In genomic region chr11:74923125-74923524, GRCh38 we compare ENCODE assay signal across 23 cellular contexts. TPM values are rescaled to one million over a fixed set of nuclear protein-coding genes. Genes with fewer than 3 reads are reported as not detected.
A peak's percentile ranks its signal among the peaks of the same experiment; 100 is the strongest.
DNase-seq lines count a peak whose midpoint lies in the region; ATAC-seq, FAIRE-seq and TF ChIP-seq lines count a peak whose summit lies in the region.
"Had no signal": no experiment of that assay in that cellular context is flagged by ENCODE, and none has a peak within 500 bp of the region (broad histone marks: within the 10 kb centered on the region; RNA-seq: fewer than 3 reads in every experiment).

No MANE protein-coding gene starts in this region.

- H3K27me3 Mint-ChIP-seq in osteocyte (ENCODE audit: unreplicated experiment) (no peaks in the 10 kb centered on the region), type B pancreatic cell (no peaks in the 10 kb centered on the region)
- H3K27me3 Mint-ChIP-seq: CD4-positive, CD25-positive, alpha-beta regulatory T cell; CD8-positive, alpha-beta memory T cell had no signal

- FAIRE-seq in bronchial epithelial cell (lab: Jason Lieb, UNC), result no peak
- FAIRE-seq: GM12878, GM19239, H54 had no signal

- peaks cover 28% of the 10 kb centered on the region for H3K36me3 Mint-ChIP-seq in osteocyte (ENCODE audit: unreplicated experiment)
- peaks cover 30% of the 10 kb centered on the region for H3K36me3 Mint-ChIP-seq in type B pancreatic cell

- H3K4me1 Mint-ChIP-seq in osteocyte (ENCODE audit: unreplicated experiment), result no peaks in the 10 kb centered on the region
- peaks cover 16% of the 10 kb centered on the region for H3K4me1 Mint-ChIP-seq in type B pancreatic cell (ENCODE audit: unreplicated experiment)
- H3K4me1 Mint-ChIP-seq: GM23338 had no signal

- H3K36me3 ChIP-seq in bronchial epithelial cell (ENCODE audit: control insufficient read depth, insufficient read depth, low read length), result peaks cover 7% of the 10 kb centered on the region

- H3K4me3 ChIP-seq in AG10803 (ENCODE audit: low read length) (no peak overlapping the region), bronchial epithelial cell (ENCODE audit: low read depth, low read length) (no peak overlapping the region)
- H3K4me3 ChIP-seq: GM12878, GM23338 had no signal

- DNase-seq in AG10803 (ENCODE audit: low read depth) (peak; percentile 63), bronchial epithelial cell (ENCODE audit: low read depth) (peak; percentile 51), fibroblast of gingiva (ENCODE audit: low read depth) (peak; percentile 66), osteocyte (ENCODE audit: extremely low spot score, unreplicated experiment) (peak; percentile 8), NAMALWA (ENCODE audit: low spot score) (no peak), type B pancreatic cell (ENCODE audit: extremely low spot score, unreplicated experiment) (no peak)
- DNase-seq: 8988T; BE2C; C1 segment of cervical spinal cord; CD4-positive, CD25-positive, alpha-beta regulatory T cell; CD8-positive, alpha-beta memory T cell; COR-L47; DMS 273 treated with DMSO at 0.1 percent for 48 hours; DMS53; DND-41; EL; HCEC 1CT had no signal

- H3K4me3 Mint-ChIP-seq in osteocyte (ENCODE audit: unreplicated experiment) (no peak overlapping the region), type B pancreatic cell (no peak overlapping the region)
- H3K4me3 Mint-ChIP-seq: CD4-positive, CD25-positive, alpha-beta regulatory T cell; CD8-positive, alpha-beta memory T cell; GM23338 had no signal

- TF ChIP-seq CTCF in AG10803 (conservative IDR thresholded peaks at IDR 0.05; ENCODE audit: low read length), result no peak
- no peak for TF ChIP-seq CTCF in bronchial epithelial cell (IDR thresholded peaks at IDR 0.05; ENCODE audit: insufficient read depth, low read length, severe bottlenecking)
- TF ChIP-seq CTCF in osteocyte (IDR thresholded peaks at IDR 0.05), result no peak
- TF ChIP-seq CTCF in type B pancreatic cell (conservative IDR thresholded peaks at IDR 0.05), result no peak

- no peaks in the 10 kb centered on the region for H3K27me3 ChIP-seq in bronchial epithelial cell (ENCODE audit: control insufficient read depth, insufficient read depth, low read length)
- H3K27me3 ChIP-seq: BE2C had no signal

- no peaks in the 10 kb centered on the region for H3K9me3 Mint-ChIP-seq in osteocyte (ENCODE audit: unreplicated experiment)
- H3K9me3 Mint-ChIP-seq in type B pancreatic cell, result no peaks in the 10 kb centered on the region
- H3K9me3 Mint-ChIP-seq: CD4-positive, CD25-positive, alpha-beta regulatory T cell; CD8-positive, alpha-beta memory T cell; GM23338 had no signal

- ATAC-seq in HG03039 (IDR thresholded peaks at IDR 0.05; ENCODE audit: unreplicated experiment) (no peak), HG03439 (IDR thresholded peaks at IDR 0.05; ENCODE audit: unreplicated experiment) (no peak)
- ATAC-seq: GM12878, GM23338 had no signal

- no peak overlapping the region for H3K27ac Mint-ChIP-seq in osteocyte (ENCODE audit: unreplicated experiment)
- no peak overlapping the region for H3K27ac Mint-ChIP-seq in type B pancreatic cell
- H3K27ac Mint-ChIP-seq: GM23338 had no signal

RNA-seq across cellular contexts. Expression of gene XRRA1, which starts 25.8 kb away (rescaled TPM):
- total RNA-seq in bronchial epithelial cell (8.1 and 10.8 TPM in 2 replicates), osteocyte (12.1 and 16.1 TPM in 2 replicates), type B pancreatic cell (ENCODE audit: low replicate concordance) (5.1 and 8.8 TPM in 2 replicates)

RNA-seq across cellular contexts. Expression of gene SPCS2, which starts 25.9 kb away (rescaled TPM):
- total RNA-seq in bronchial epithelial cell (14.7 and 29.8 TPM in 2 replicates), osteocyte (153 and 155 TPM in 2 replicates), type B pancreatic cell (ENCODE audit: low replicate concordance) (161 and 190 TPM in 2 replicates)

Comparison
In these comparisons a context has a peak if more than half of its experiments do, and no peak if none do; other contexts are left out.
1. DNase-seq: peak in AG10803 (single experiment), bronchial epithelial cell (single experiment), fibroblast of gingiva (single experiment) and osteocyte (single experiment); none in NAMALWA (single experiment) and type B pancreatic cell (single experiment).